8 cellular contexts compared by ENCODE assay signal in genomic region chr4:47837582-47838294, GRCh38. TPM values are rescaled to one million over a fixed set of nuclear protein-coding genes. Genes with fewer than 3 reads are reported as not detected.
DNase-seq lines count a peak whose midpoint lies in the region; ATAC-seq, FAIRE-seq and TF ChIP-seq lines count a peak whose summit lies in the region.

CORIN (minus strand) TSS chr4:47838067; CDS start chr4:47837949, 118 bp downstream.

- H3K9me3 ChIP-seq in SU-DHL-6 (ENCODE audit: insufficient read depth, low read length) = no peaks in the 10 kb centered on the region
- no peaks in the 10 kb centered on the region for H3K9me3 ChIP-seq in mucosa of rectum (ENCODE audit: control insufficient read depth in 2 of 2, low read length in 2 of 2)
- H3K9me3 ChIP-seq in upper lobe of right lung = no peaks in the 10 kb centered on the region

- H2AFZ ChIP-seq in SU-DHL-6 (ENCODE audit: low read depth, low read length, severe bottlenecking) = peak within 1 kb of the TSS; percentile 49

- peaks cover 6 to 10% of the 10 kb centered on the region in 2 donors for H3K4me1 ChIP-seq in mucosa of rectum (ENCODE audit: control insufficient read depth in 2 of 2, insufficient read depth in 2 of 2, low read length in 2 of 2)
- peaks cover 30% of the 10 kb centered on the region for H3K4me1 ChIP-seq in upper lobe of right lung

- peak within 1 kb of the TSS; percentile 55 for H3K9ac ChIP-seq in SU-DHL-6 (ENCODE audit: low read length)
- H3K9ac ChIP-seq in mucosa of rectum (ENCODE audit: low read depth in 1 of 2, low read length in 2 of 2) = peak within 1 kb of the TSS in 1 of 2 donors; percentile 54

- H3K4me2 ChIP-seq in SU-DHL-6 (ENCODE audit: low read depth, low read length, poor library complexity, severe bottlenecking) = peak within 1 kb of the TSS; percentile 92

- peaks cover 25% of the 10 kb centered on the region for H3F3A ChIP-seq in SU-DHL-6 (ENCODE audit: insufficient read depth)

- ATAC-seq in GM18870 (IDR thresholded peaks at IDR 0.05; ENCODE audit: unreplicated experiment) = peak; percentile 5
- peak; percentile 2 for ATAC-seq in HG02884 (IDR thresholded peaks at IDR 0.05; ENCODE audit: unreplicated experiment)
- peak; percentile 61 for ATAC-seq in upper lobe of right lung

- DNase-seq in effector CD4-positive, alpha-beta T cell = peak; percentile 8
- DNase-seq in upper lobe of right lung = peak; percentile 70
- no peak for DNase-seq in HTR-8/SVneo (ENCODE audit: insufficient read length, low spot score)
- no peak for DNase-seq in stimulated activated naive CD4-positive, alpha-beta T cell treated with Interleukin-2 at 50 U/mL for 16 hours (lab: John Stamatoyannopoulos, UW)

- peak within 1 kb of the TSS; percentile 63 for H3K4me3 ChIP-seq in SU-DHL-6 (ENCODE audit: insufficient read depth, low read length, poor library complexity, severe bottlenecking)
- H3K4me3 ChIP-seq in mucosa of rectum (ENCODE audit: low read length in 2 of 2) = peak within 1 kb of the TSS; percentile 75 to 76
- H3K4me3 ChIP-seq in upper lobe of right lung = peak within 1 kb of the TSS; percentile 59

- H3K27me3 ChIP-seq in SU-DHL-6 (ENCODE audit: low read length) (no peaks in the 10 kb centered on the region), mucosa of rectum (ENCODE audit: control insufficient read depth in 2 of 2, insufficient read depth in 2 of 2, low read length in 2 of 2) (peaks cover 3 to 7% of the 10 kb centered on the region in 2 donors), upper lobe of right lung (no peaks in the 10 kb centered on the region)

- H3K27ac ChIP-seq in SU-DHL-6 (ENCODE audit: low read depth, low read length) (no peak within 1 kb of the TSS), mucosa of rectum (ENCODE audit: low read depth in 2 of 2, low read length in 2 of 2) (no peak within 1 kb of the TSS), upper lobe of right lung (no peak within 1 kb of the TSS)

- no peak for FAIRE-seq in HTR-8/SVneo (lab: Jason Lieb, UNC)

- no peak for TF ChIP-seq CTCF in SU-DHL-6 (IDR thresholded peaks at IDR 0.05; ENCODE audit: insufficient read depth, low read length, poor library complexity, severe bottlenecking)
- no peak for TF ChIP-seq CTCF in upper lobe of right lung (IDR thresholded peaks at IDR 0.05)

- no peaks in the 10 kb centered on the region for H3K79me2 ChIP-seq in SU-DHL-6 (ENCODE audit: insufficient read depth, low read length)

- no peaks in the 10 kb centered on the region for H4K20me1 ChIP-seq in SU-DHL-6 (ENCODE audit: low read depth, low read length)

- H3K36me3 ChIP-seq in SU-DHL-6 (ENCODE audit: low read length) (no peaks in the 10 kb centered on the region), mucosa of rectum (ENCODE audit: control insufficient read depth in 2 of 2, insufficient read depth in 2 of 2, low read length in 2 of 2) (no peaks in the 10 kb centered on the region), upper lobe of right lung (no peaks in the 10 kb centered on the region)

- intact Hi-C loops in upper lobe of right lung (cut with DNase I) = no loop called here

- no peaks in the 10 kb centered on the region for H3K9me2 ChIP-seq in SU-DHL-6 (replicated peaks; ENCODE audit: insufficient read depth, low read length)

RNA-seq across cellular contexts. Expression of gene CORIN, which starts in this region (rescaled TPM):
- total RNA-seq in upper lobe of right lung = 3.7 TPM

Comparison
In these comparisons a context has a peak if more than half of its experiments do, and no peak if none do; other contexts are left out.
1. ATAC-seq: peak in every context shown above with its lines; median percentile 61 in upper lobe of right lung; 5 in GM18870; 2 in HG02884.
2. DNase-seq: peak in effector CD4-positive, alpha-beta T cell (single experiment) and upper lobe of right lung (single experiment); none in HTR-8/SVneo (single experiment) and stimulated activated naive CD4-positive, alpha-beta T cell treated with Interleukin-2 at 50 U/mL for 16 hours (single experiment).
3. Peak in every context shown above with its lines, with median percentiles within 50 percentile points of each other: H3K4me3 ChIP-seq.